Comparison of ENCODE assay signal across 8 cellular contexts in genomic region chr19:11505032-11505503, GRCh38. TPM values are rescaled to one million over a fixed set of nuclear protein-coding genes. Genes with fewer than 3 reads are reported as not detected.
A peak's percentile ranks its signal among the peaks of the same experiment; 100 is the strongest.
DNase-seq lines count a peak whose midpoint lies in the region; ATAC-seq and TF ChIP-seq lines count a peak whose summit lies in the region.

No MANE protein-coding gene starts in this region.

- H4K20me1 ChIP-seq in BLaER1 treated with 17β-estradiol and CSF1 and Interleukin-3, amounts not matched to agents 10 nM and 100 nM, result peaks cover 0 to 8% (median 0%) of the 10 kb centered on the region in 11 experiments; a peak in 3 of 22 replicates

- 1% methylated on average over 33 of the region's 33 CpGs for WGBS in liver

- peak overlapping the region; percentile 74 for H3K4me3 Mint-ChIP-seq in dendritic cell treated with granulocyte-macrophage colony-stimulating factor and Interleukin-4, amounts not matched to agents 40 ng/mL and 50 ng/mL, for 4 days

- no peak for TF ChIP-seq RAD21 in liver (IDR thresholded peaks at IDR 0.05)

- H3K4me1 Mint-ChIP-seq in dendritic cell treated with granulocyte-macrophage colony-stimulating factor and Interleukin-4, amounts not matched to agents 40 ng/mL and 50 ng/mL, for 4 days (ENCODE audit: low read depth), result peaks cover 23% of the 10 kb centered on the region

- H3K36me3 ChIP-seq in BLaER1 treated with 17β-estradiol and CSF1 and Interleukin-3, amounts not matched to agents 10 nM and 100 nM, result peaks cover 0 to 28% (median 4%) of the 10 kb centered on the region in 11 experiments; a peak in 9 of 22 replicates
- no peaks in the 10 kb centered on the region for H3K36me3 ChIP-seq in liver (ENCODE audit: control insufficient read depth in 4 of 4, insufficient read depth in 3 of 4, low read depth in 1 of 4, low read length in 3 of 4)

- H3K9me3 ChIP-seq in BLaER1 treated with 17β-estradiol and CSF1 and Interleukin-3, amounts not matched to agents 10 nM and 100 nM (replicated peaks in 1 of 11), result no peaks in the 10 kb centered on the region
- no peaks in the 10 kb centered on the region for H3K9me3 ChIP-seq in liver (ENCODE audit: control insufficient read depth in 4 of 4, low read length in 3 of 4)

- H3K4me2 ChIP-seq in BLaER1 treated with 17β-estradiol and CSF1 and Interleukin-3, amounts not matched to agents 10 nM and 100 nM, result peak overlapping the region; percentile 73 to 99 (median 91)

- ATAC-seq in GM19395 (IDR thresholded peaks at IDR 0.05; ENCODE audit: unreplicated experiment), result peak; percentile 85
- ATAC-seq in HG03521 (IDR thresholded peaks at IDR 0.05; ENCODE audit: unreplicated experiment), result peak; percentile 82

- peak overlapping the region; percentile 80 for H3K27ac Mint-ChIP-seq in dendritic cell treated with granulocyte-macrophage colony-stimulating factor and Interleukin-4, amounts not matched to agents 40 ng/mL and 50 ng/mL, for 4 days

- H3K27me3 Mint-ChIP-seq in dendritic cell treated with granulocyte-macrophage colony-stimulating factor and Interleukin-4, amounts not matched to agents 40 ng/mL and 50 ng/mL, for 4 days, result no peaks in the 10 kb centered on the region

- peak overlapping the region; percentile 78 to 92 (median 88) for H3K27ac ChIP-seq in BLaER1 treated with 17β-estradiol and CSF1 and Interleukin-3, amounts not matched to agents 10 nM and 100 nM
- peak overlapping the region; percentile 98 to 99 for H3K27ac ChIP-seq in liver (ENCODE audit: low read depth in 1 of 2, low read length in 2 of 2)

- TF ChIP-seq CTCF in liver (IDR thresholded peaks at IDR 0.05; ENCODE audit: low read depth, low read length, missing input control), result no peak

- DNase-seq in NCI-H526 treated with DMSO at 0.1 percent for 48 hours (lab: John Stamatoyannopoulos, UW), result peak; percentile 78
- peak; percentile 88 to 90 for DNase-seq in activated CD4-positive, alpha-beta T cell treated with anti-CD3 and anti-CD28 coated beads, Interleukin-2, amount 50 U/mL, for 24 hours (ENCODE audit: low read depth in 1 of 2, low spot score in 1 of 2)
- peak; percentile 97 for DNase-seq in stimulated activated CD4-positive, alpha-beta T cell treated with anti-CD3 and anti-CD28 coated beads, Interleukin-4, amount 100 ng/mL, for 1 hour

- no peaks in the 10 kb centered on the region for H3K27me3 ChIP-seq in BLaER1 treated with 17β-estradiol and CSF1 and Interleukin-3, amounts not matched to agents 10 nM and 100 nM
- H3K27me3 ChIP-seq in liver (ENCODE audit: control insufficient read depth in 4 of 4, insufficient read depth in 4 of 4, low read length in 3 of 4), result no peaks in the 10 kb centered on the region

- H3K36me3 Mint-ChIP-seq in dendritic cell treated with granulocyte-macrophage colony-stimulating factor and Interleukin-4, amounts not matched to agents 40 ng/mL and 50 ng/mL, for 4 days (ENCODE audit: low read depth), result peaks cover 23% of the 10 kb centered on the region

- intact Hi-C loops in dendritic cell treated with granulocyte-macrophage colony-stimulating factor and Interleukin-4, amounts not matched to agents 40 ng/mL and 50 ng/mL, for 4 days (cut with micrococcal nuclease), result loop anchor here (1.0 to 2.0 kb wide), 2 partner anchors 24 to 70 kb away; partner anchors contain the start of genes ECSIT, ODAD3 and PRKCSH

- peaks cover 18 to 27% (median 22%) of the 10 kb centered on the region in 10 experiments for H3K4me1 ChIP-seq in BLaER1 treated with 17β-estradiol and CSF1 and Interleukin-3, amounts not matched to agents 10 nM and 100 nM
- H3K4me1 ChIP-seq in liver (ENCODE audit: control insufficient read depth in 4 of 4, insufficient read depth in 4 of 4, low read length in 3 of 4), result peaks cover 5 to 14% (median 12%) of the 10 kb centered on the region in 4 donors

- H3K9ac ChIP-seq in BLaER1 treated with 17β-estradiol and CSF1 and Interleukin-3, amounts not matched to agents 10 nM and 100 nM, result peak overlapping the region; percentile 82 to 94 (median 89)
- H3K9ac ChIP-seq in liver (ENCODE audit: low read depth in 1 of 2, low read length in 2 of 2), result peak overlapping the region in 1 of 2 donors; percentile 74

- H3K9me3 Mint-ChIP-seq in dendritic cell treated with granulocyte-macrophage colony-stimulating factor and Interleukin-4, amounts not matched to agents 40 ng/mL and 50 ng/mL, for 4 days, result no peaks in the 10 kb centered on the region

- H3K4me3 ChIP-seq in BLaER1 treated with 17β-estradiol and CSF1 and Interleukin-3, amounts not matched to agents 10 nM and 100 nM, result peak overlapping the region; percentile 76 to 97 (median 86)
- peak overlapping the region; percentile 72 to 90 (median 81) for H3K4me3 ChIP-seq in liver (ENCODE audit: low read depth in 1 of 3, low read length in 3 of 3)

TF ChIP-seq in liver, 16 proteins besides CTCF, POLR2A, EP300 and RAD21:
- no peak for TF ChIP-seq GABPA (IDR thresholded peaks at IDR 0.05 in 1 of 2, conservative IDR thresholded peaks at IDR 0.05 in 1 of 2)
- TF ChIP-seq EGR1 (IDR thresholded peaks at IDR 0.05; ENCODE audit: low read depth in 2 of 2), result peak; percentile 52 to 60
- TF ChIP-seq SP1 (IDR thresholded peaks at IDR 0.05), result peak; percentile 58
- TF ChIP-seq, protein P1, sequence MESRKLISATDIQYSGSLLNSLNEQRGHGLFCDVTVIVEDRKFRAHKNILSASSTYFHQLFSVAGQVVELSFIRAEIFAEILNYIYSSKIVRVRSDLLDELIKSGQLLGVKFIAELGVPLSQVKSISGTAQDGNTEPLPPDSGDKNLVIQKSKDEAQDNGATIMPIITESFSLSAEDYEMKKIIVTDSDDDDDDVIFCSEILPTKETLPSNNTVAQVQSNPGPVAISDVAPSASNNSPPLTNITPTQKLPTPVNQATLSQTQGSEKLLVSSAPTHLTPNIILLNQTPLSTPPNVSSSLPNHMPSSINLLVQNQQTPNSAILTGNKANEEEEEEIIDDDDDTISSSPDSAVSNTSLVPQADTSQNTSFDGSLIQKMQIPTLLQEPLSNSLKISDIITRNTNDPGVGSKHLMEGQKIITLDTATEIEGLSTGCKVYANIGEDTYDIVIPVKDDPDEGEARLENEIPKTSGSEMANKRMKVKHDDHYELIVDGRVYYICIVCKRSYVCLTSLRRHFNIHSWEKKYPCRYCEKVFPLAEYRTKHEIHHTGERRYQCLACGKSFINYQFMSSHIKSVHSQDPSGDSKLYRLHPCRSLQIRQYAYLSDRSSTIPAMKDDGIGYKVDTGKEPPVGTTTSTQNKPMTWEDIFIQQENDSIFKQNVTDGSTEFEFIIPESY (IDR thresholded peaks at IDR 0.05), result no peak
- TF ChIP-seq, protein P2, sequence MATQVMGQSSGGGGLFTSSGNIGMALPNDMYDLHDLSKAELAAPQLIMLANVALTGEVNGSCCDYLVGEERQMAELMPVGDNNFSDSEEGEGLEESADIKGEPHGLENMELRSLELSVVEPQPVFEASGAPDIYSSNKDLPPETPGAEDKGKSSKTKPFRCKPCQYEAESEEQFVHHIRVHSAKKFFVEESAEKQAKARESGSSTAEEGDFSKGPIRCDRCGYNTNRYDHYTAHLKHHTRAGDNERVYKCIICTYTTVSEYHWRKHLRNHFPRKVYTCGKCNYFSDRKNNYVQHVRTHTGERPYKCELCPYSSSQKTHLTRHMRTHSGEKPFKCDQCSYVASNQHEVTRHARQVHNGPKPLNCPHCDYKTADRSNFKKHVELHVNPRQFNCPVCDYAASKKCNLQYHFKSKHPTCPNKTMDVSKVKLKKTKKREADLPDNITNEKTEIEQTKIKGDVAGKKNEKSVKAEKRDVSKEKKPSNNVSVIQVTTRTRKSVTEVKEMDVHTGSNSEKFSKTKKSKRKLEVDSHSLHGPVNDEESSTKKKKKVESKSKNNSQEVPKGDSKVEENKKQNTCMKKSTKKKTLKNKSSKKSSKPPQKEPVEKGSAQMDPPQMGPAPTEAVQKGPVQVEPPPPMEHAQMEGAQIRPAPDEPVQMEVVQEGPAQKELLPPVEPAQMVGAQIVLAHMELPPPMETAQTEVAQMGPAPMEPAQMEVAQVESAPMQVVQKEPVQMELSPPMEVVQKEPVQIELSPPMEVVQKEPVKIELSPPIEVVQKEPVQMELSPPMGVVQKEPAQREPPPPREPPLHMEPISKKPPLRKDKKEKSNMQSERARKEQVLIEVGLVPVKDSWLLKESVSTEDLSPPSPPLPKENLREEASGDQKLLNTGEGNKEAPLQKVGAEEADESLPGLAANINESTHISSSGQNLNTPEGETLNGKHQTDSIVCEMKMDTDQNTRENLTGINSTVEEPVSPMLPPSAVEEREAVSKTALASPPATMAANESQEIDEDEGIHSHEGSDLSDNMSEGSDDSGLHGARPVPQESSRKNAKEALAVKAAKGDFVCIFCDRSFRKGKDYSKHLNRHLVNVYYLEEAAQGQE (IDR thresholded peaks at IDR 0.05), result no peak
- TF ChIP-seq, protein P3, sequence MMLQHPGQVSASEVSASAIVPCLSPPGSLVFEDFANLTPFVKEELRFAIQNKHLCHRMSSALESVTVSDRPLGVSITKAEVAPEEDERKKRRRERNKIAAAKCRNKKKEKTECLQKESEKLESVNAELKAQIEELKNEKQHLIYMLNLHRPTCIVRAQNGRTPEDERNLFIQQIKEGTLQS (IDR thresholded peaks at IDR 0.05), result no peak

RNA-seq across cellular contexts. Expression of gene ZNF653, which starts 0.6 kb away (rescaled TPM):
- 1 to 10 TPM; 3.0 to 4.6 TPM for total RNA-seq in liver
- 1 to 10 TPM; 1.3 to 3.3 TPM for polyA plus RNA-seq in liver

RNA-seq across cellular contexts. Expression of gene ECSIT, which starts 23.9 kb away (rescaled TPM):
- 10 to 100 TPM; 20.5 to 34.9 TPM for total RNA-seq in liver
- 10 to 100 TPM; 27.2 to 37.4 TPM for polyA plus RNA-seq in liver

RNA-seq across cellular contexts. Expression of gene ELAVL3, which starts 24.2 kb away (rescaled TPM):
- total RNA-seq in liver, result not detected
- polyA plus RNA-seq in liver, result not detected

RNA-seq across cellular contexts. Expression of gene CNN1, which starts 33.6 kb away (rescaled TPM):
- 1 to 10 TPM in 1 of 2 donors, under 1 TPM in 1; 0.09 to 5.9 TPM for total RNA-seq in liver
- 1 to 10 TPM in 1 of 2 donors, under 1 TPM in 1; 0.29 to 4.1 TPM for polyA plus RNA-seq in liver

RNA-seq across cellular contexts. Expression of gene ELOF1, which starts 54.0 kb away (rescaled TPM):
- 10 to 100 TPM; 11.1 to 15.5 TPM for total RNA-seq in liver
- polyA plus RNA-seq in liver, result 10 to 100 TPM; 32.5 to 37.9 TPM

Comparison
In these comparisons a context has a peak if more than half of its experiments do, and no peak if none do; other contexts are left out.
1. Peak in every context shown above with its lines: DNase-seq, ATAC-seq, H3K4me3 ChIP-seq and H3K27ac ChIP-seq.